ENCODE assay signal across 8 cellular contexts in genomic region chr4:112145326-112145819, GRCh38. TPM values are rescaled to one million over a fixed set of nuclear protein-coding genes. Genes with fewer than 3 reads are reported as not detected.
A peak's percentile ranks its signal among the peaks of the same experiment; 100 is the strongest.
DNase-seq lines count a peak whose midpoint lies in the region; ATAC-seq and TF ChIP-seq lines count a peak whose summit lies in the region.

Gene FAM241A, plus strand, starts transcription at chr4:112145454. Its CDS starts 127 bp downstream, at chr4:112145581.

- H3K4me3 ChIP-seq in GM23248 (peak within 1 kb of the TSS; percentile 100), Karpas-422 (ENCODE audit: low read length) (peak within 1 kb of the TSS; percentile 70), vagina (peak within 1 kb of the TSS; percentile 89 to 94)

- intact Hi-C loops in left cardiac atrium (cut with DNase I): loop anchor here in 1 of 2 donors (5.0 kb wide), 1 partner anchor 87 kb away; the partner anchor contains the start of gene AP1AR
- intact Hi-C loops in vagina (cut with DNase I): no loop called here

- WGBS in GM23248 (ENCODE audit: low coverage in 1 of 2, low lambda C conversion rate in 2 of 2, missing lambda C conversion rate in 2 of 2), 2 experiments: 1% methylated on average over 28 to 63 of the region's 74 CpGs
- 1% methylated on average over 48 to 74 of the region's 74 CpGs for WGBS in adipose tissue, 3 donors

- H3F3A ChIP-seq in GM23248 (ENCODE audit: insufficient read depth): 0 out of 2 replicates have a peak, but pooled peaks cover 4% of the 10 kb centered on the region

- ATAC-seq in left cardiac atrium: peak; percentile 98 to 99

- TF ChIP-seq POLR2A in vagina (IDR thresholded peaks at IDR 0.05): peak in 1 of 2 donors; percentile 87

- H3K79me2 ChIP-seq in GM23248 (ENCODE audit: insufficient read depth) (peaks cover 41% of the 10 kb centered on the region), Karpas-422 (ENCODE audit: low read length) (no peaks in the 10 kb centered on the region)

- no peaks in the 10 kb centered on the region for H3K27me3 ChIP-seq in GM23248 (replicated peaks; ENCODE audit: insufficient read depth)
- no peaks in the 10 kb centered on the region for H3K27me3 ChIP-seq in Karpas-422 (ENCODE audit: low read length)
- no peaks in the 10 kb centered on the region for H3K27me3 ChIP-seq in vagina

- H3K27ac ChIP-seq in GM23248: peak within 1 kb of the TSS; percentile 72
- H3K27ac ChIP-seq in Karpas-422 (ENCODE audit: low read length): no peak within 1 kb of the TSS
- no peak within 1 kb of the TSS for H3K27ac ChIP-seq in adipose tissue (ENCODE audit: low read depth, low read length)
- H3K27ac ChIP-seq in vagina: peak within 1 kb of the TSS; percentile 81

- no peaks in the 10 kb centered on the region for H3K9me3 ChIP-seq in GM23248 (ENCODE audit: low read depth)
- H3K9me3 ChIP-seq in Karpas-422 (ENCODE audit: low read length): no peaks in the 10 kb centered on the region
- no peaks in the 10 kb centered on the region for H3K9me3 ChIP-seq in vagina

- no peak for TF ChIP-seq CTCF in vagina (IDR thresholded peaks at IDR 0.05)

- no peaks in the 10 kb centered on the region for H3K36me3 ChIP-seq in GM23248 (ENCODE audit: low read depth)
- H3K36me3 ChIP-seq in Karpas-422 (ENCODE audit: insufficient read depth, low read length): no peaks in the 10 kb centered on the region
- H3K36me3 ChIP-seq in vagina: no peaks in the 10 kb centered on the region

- H2AFZ ChIP-seq in GM23248: peak within 1 kb of the TSS; percentile 100
- H2AFZ ChIP-seq in Karpas-422 (ENCODE audit: low read length): peak within 1 kb of the TSS; percentile 91

- H3K4me2 ChIP-seq in GM23248 (ENCODE audit: unreplicated experiment) (peak within 1 kb of the TSS; percentile 89), Karpas-422 (ENCODE audit: low read depth, low read length, poor library complexity, severe bottlenecking) (peak within 1 kb of the TSS; percentile 82)

- H3K9me2 ChIP-seq in GM23248 (ENCODE audit: insufficient read depth) (no peaks in the 10 kb centered on the region), Karpas-422 (replicated peaks; ENCODE audit: insufficient read depth, low read length) (no peaks in the 10 kb centered on the region)

- H3K4me1 ChIP-seq in GM23248 (ENCODE audit: insufficient read depth) (peaks cover 13% of the 10 kb centered on the region), Karpas-422 (ENCODE audit: low read length) (peaks cover 9% of the 10 kb centered on the region), vagina (peaks cover 8% of the 10 kb centered on the region)

- in situ Hi-C loops in GM23248 (cut with MboI): no loop called here

- peak; percentile 88 for DNase-seq in GDM1 (lab: John Stamatoyannopoulos, UW)
- peak; percentile 94 for DNase-seq in GM23248
- peak; percentile 89 for DNase-seq in Karpas-422
- peak; percentile 83 for DNase-seq in SW480 (ENCODE audit: low spot score)
- peak; percentile 89 for DNase-seq in left cardiac atrium
- peak; percentile 60 for DNase-seq in pulmonary artery endothelial cell (ENCODE audit: low read depth, low spot score)
- peak in 1 of 2 donors; percentile 91 for DNase-seq in vagina (ENCODE audit: extremely low spot score in 2 of 2)

- peak within 1 kb of the TSS; percentile 89 for H3K9ac ChIP-seq in GM23248
- H3K9ac ChIP-seq in Karpas-422 (ENCODE audit: low read length): peak within 1 kb of the TSS; percentile 64

- H4K20me1 ChIP-seq in GM23248 (ENCODE audit: insufficient read depth) (no peaks in the 10 kb centered on the region), Karpas-422 (ENCODE audit: insufficient read depth, low read depth, low read length) (no peaks in the 10 kb centered on the region)

RNA-seq across cellular contexts. Expression of gene FAM241A, which starts in this region (rescaled TPM):
- total RNA-seq in GM23248 (2014; rRNA removed; shearing (Covaris generic)): 4.2 and 5.2 TPM in 2 replicates
- 6.1 and 6.2 TPM in 2 replicates for polyA plus RNA-seq in GM23248 (2016; fragmentation: Nextera tagmentation; extraction: Ambion mirVana)
- total RNA-seq in Karpas-422 (2014; rRNA removed; shearing (Covaris generic); ENCODE audit: low replicate concordance): 0.14 and 0.60 TPM in 2 replicates
- polyA plus RNA-seq in adipose tissue: 10 to 100 TPM in 2 of 3 donors, 1 to 10 TPM in 1; 1.2 to 13.8 (median 11.5) TPM
- total RNA-seq in left cardiac atrium: 1 to 10 TPM; 5.0 to 7.7 TPM
- total RNA-seq in pulmonary artery endothelial cell: 11.3 and 12.2 TPM in 2 replicates
- total RNA-seq in vagina: 3.4 TPM

Comparison
In these comparisons a context has a peak if more than half of its experiments do, and no peak if none do; other contexts are left out.
1. Peak in DNase-seq, H3K4me3 ChIP-seq, H3K9ac ChIP-seq and H3K4me2 ChIP-seq in Karpas-422; RNA of the gene not detected or under 1 TPM.
2. H3K27ac ChIP-seq: peak in GM23248 (single experiment) and vagina (single experiment); none in Karpas-422 (single experiment) and adipose tissue (single experiment).
3. Peak in every context shown above with its lines, with median percentiles within 50 percentile points of each other: H3K4me3 ChIP-seq.